18 cellular contexts compared by ENCODE assay signal in the genomic region with DNA sequence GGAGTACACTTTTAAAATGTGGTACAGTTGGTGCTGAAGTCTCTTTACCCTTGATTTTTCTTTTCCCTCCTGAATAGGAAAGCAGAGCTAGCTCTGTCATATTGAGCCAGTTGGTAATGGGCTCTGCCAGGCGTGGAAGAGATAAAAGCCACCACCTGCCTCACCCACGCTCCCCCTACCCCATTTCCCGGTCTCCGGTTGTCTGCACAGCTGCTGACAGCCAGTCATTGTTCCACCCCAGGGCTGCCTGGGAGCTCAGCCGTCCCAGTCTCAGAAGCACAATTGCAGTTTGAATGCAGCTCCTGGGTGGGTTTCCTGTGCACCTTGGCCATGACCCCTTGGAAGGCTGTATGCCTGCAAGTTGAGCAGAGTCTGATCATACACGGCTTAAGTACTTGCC.
DNase-seq lines count a peak whose midpoint lies in the region; ATAC-seq and TF ChIP-seq lines count a peak whose summit lies in the region.
"Had no signal": no experiment of that assay in that cellular context is flagged by ENCODE, and none has a peak within 500 bp of the region (broad histone marks: within the 10 kb centered on the region; RNA-seq: fewer than 3 reads in every experiment).

No MANE protein-coding gene starts in this region.

- ATAC-seq in GM21717 (IDR thresholded peaks at IDR 0.05; ENCODE audit: unreplicated experiment) (no peak), GM19351 (IDR thresholded peaks at IDR 0.05; ENCODE audit: unreplicated experiment) (no peak)
- ATAC-seq: heart right ventricle; stimulated activated naive CD8-positive, alpha-beta T cell treated with anti-CD3 and anti-CD28 coated beads, Interleukin-15, Interleukin-2, amounts not matched to agents 100 U/mL and 50 U/mL, for 24 hours had no signal

- peaks cover 5% of the 10 kb centered on the region for H3K27me3 Mint-ChIP-seq in nephron (ENCODE audit: low read depth)

- H3K27ac Mint-ChIP-seq in nephron = peak overlapping the region; percentile 58 to 79 (median 78)

- no peak for TF ChIP-seq CTCF in nephron (IDR thresholded peaks at IDR 0.05; ENCODE audit: unreplicated experiment in 3 of 3)

- peaks cover 49% of the 10 kb centered on the region for H3K4me1 Mint-ChIP-seq in nephron

- H3K36me3 Mint-ChIP-seq in nephron (ENCODE audit: low read depth) = no peaks in the 10 kb centered on the region

- DNase-seq in COR-L47 (lab: John Stamatoyannopoulos, UW) = peak; percentile 22
- peak; percentile 70 for DNase-seq in NCI-H1436 (lab: John Stamatoyannopoulos, UW)
- DNase-seq in NCI-H526 treated with DMSO at 0.1 percent for 48 hours (lab: John Stamatoyannopoulos, UW) = peak; percentile 44
- DNase-seq in SIG-M5 treated with dmso at 0.1 percent for 504 hours (lab: John Stamatoyannopoulos, UW; ENCODE audit: unreplicated experiment) = no peak
- DNase-seq in NCI-H187 treated with DMSO at 0.1 percent for 48 hours (lab: John Stamatoyannopoulos, UW) = no peak
- DNase-seq: activated CD4-positive, alpha-beta T cell treated with anti-CD3 and anti-CD28 coated beads for 1 hour; activated naive CD4-positive, alpha-beta T cell treated with Interleukin-2 at 50 U/mL for 16 hours; activated T-cell treated with anti-CD3 and anti-CD28 coated beads for 4 hours; anterior cingulate cortex; effector memory CD4-positive, alpha-beta T cell; heart right ventricle; mesenchymal stem cell; OCI-M1; stimulated activated CD4-positive, alpha-beta T cell treated with anti-CD3 and anti-CD28 coated beads, Interleukin-15, amount 100 ng/mL, for 24 hours; stimulated activated naive CD8-positive, alpha-beta T cell treated with anti-CD3 and anti-CD28 coated beads, Interleukin-15, Interleukin-2, amounts not matched to agents 100 U/mL and 50 U/mL, for 24 hours had no signal

- H3K9me3 Mint-ChIP-seq in nephron = peaks cover 2% of the 10 kb centered on the region

- H3K4me3 Mint-ChIP-seq in nephron = peak overlapping the region in 1 of 3 experiments; percentile 47

Comparison
In these comparisons a context has a peak if more than half of its experiments do, and no peak if none do; other contexts are left out.
1. DNase-seq: peak in COR-L47 (single experiment), NCI-H1436 (single experiment) and NCI-H526 treated with DMSO at 0.1 percent for 48 hours (single experiment); none in SIG-M5 treated with dmso at 0.1 percent for 504 hours (single experiment) and NCI-H187 treated with DMSO at 0.1 percent for 48 hours (single experiment).